8 cellular contexts compared by ENCODE assay signal in genomic region chr1:65459397-65459768, GRCh38. TPM values are rescaled to one million over a fixed set of nuclear protein-coding genes. Genes with fewer than 3 reads are reported as not detected.
DNase-seq lines count a peak whose midpoint lies in the region; ATAC-seq and TF ChIP-seq lines count a peak whose summit lies in the region.

No MANE protein-coding gene starts in this region.

- peak; percentile 40 for DNase-seq in A673 (ENCODE audit: low spot score)
- DNase-seq in GM12865 (ENCODE audit: low read depth), result peak; percentile 56
- peak; percentile 51 for DNase-seq in NCI-H69 (lab: John Stamatoyannopoulos, UW)
- no peak for DNase-seq in chondrocyte (ENCODE audit: low spot score)
- peak; percentile 65 for DNase-seq in pons (ENCODE audit: low spot score)
- no peak for DNase-seq in CD8-positive, alpha-beta T cell

- no peaks in the 10 kb centered on the region for H3K27me3 ChIP-seq in A673 (replicated peaks; ENCODE audit: insufficient read depth, low read depth, low read length, poor library complexity)
- H3K27me3 ChIP-seq in CD8-positive, alpha-beta T cell (ENCODE audit: insufficient read depth, low read length), result no peaks in the 10 kb centered on the region

- H3K4me3 Mint-ChIP-seq in chondrocyte (ENCODE audit: unreplicated experiment), result no peak overlapping the region
- no peak overlapping the region for H3K4me3 Mint-ChIP-seq in CD8-positive, alpha-beta T cell

- H3K27me3 Mint-ChIP-seq in chondrocyte (ENCODE audit: low read depth), result no peaks in the 10 kb centered on the region
- H3K27me3 Mint-ChIP-seq in CD8-positive, alpha-beta T cell (ENCODE audit: low read depth), result no peaks in the 10 kb centered on the region

- no peaks in the 10 kb centered on the region for H3K36me3 ChIP-seq in A673 (ENCODE audit: insufficient read depth, low read length, poor library complexity, severe bottlenecking)
- H3K36me3 ChIP-seq in CD8-positive, alpha-beta T cell (ENCODE audit: insufficient read depth, low read length), result no peaks in the 10 kb centered on the region

- H3K9me3 ChIP-seq in A673 (ENCODE audit: low read depth, low read length, poor library complexity, severe bottlenecking), result no peaks in the 10 kb centered on the region
- no peaks in the 10 kb centered on the region for H3K9me3 ChIP-seq in CD8-positive, alpha-beta T cell (ENCODE audit: low read length)

- POLR2A ChIA-PET in A673 (lab: Charles Lee; ENCODE audit: low non-redundant PET), result interaction anchor here (0.6 kb wide), 1 partner anchor 32 kb away, joined by 3 read pairs; no protein-coding TSS in a partner anchor
- POLR2A ChIA-PET in CD8-positive, alpha-beta T cell (lab: Charles Lee), result no interaction called here

- CTCF ChIA-PET in A673 (lab: Charles Lee), result interaction anchor here (0.7 to 1.1 kb wide), 2 partner anchors 30 to 228 kb away, joined by 3 to 4 read pairs; no protein-coding TSS in a partner anchor
- CTCF ChIA-PET in CD8-positive, alpha-beta T cell (lab: Charles Lee), result interaction anchor here (1.2 to 2.0 kb wide), 3 partner anchors 25 to 244 kb away, joined by 3 to 15 read pairs (median 3); no protein-coding TSS in a partner anchor

- peaks cover 8% of the 10 kb centered on the region for H3K4me1 Mint-ChIP-seq in chondrocyte (ENCODE audit: low read depth)
- H3K4me1 Mint-ChIP-seq in CD8-positive, alpha-beta T cell (ENCODE audit: low read depth), result peaks cover 27% of the 10 kb centered on the region

- H3K4me3 ChIP-seq in A673 (ENCODE audit: low read depth, low read length, poor library complexity, severe bottlenecking), result no peak overlapping the region
- H3K4me3 ChIP-seq in GM12865 (ENCODE audit: low read depth, low read length), result no peak overlapping the region
- H3K4me3 ChIP-seq in CD8-positive, alpha-beta T cell (ENCODE audit: low read depth, low read length), result no peak overlapping the region

- BruUV-seq in A673 (replicated peaks; lab: Mats Ljungman, UMichigan), result no TSS peak

- no peaks in the 10 kb centered on the region for H3K36me3 Mint-ChIP-seq in chondrocyte (ENCODE audit: low read depth)
- H3K36me3 Mint-ChIP-seq in CD8-positive, alpha-beta T cell, result no peaks in the 10 kb centered on the region

- no peaks in the 10 kb centered on the region for H3K4me1 ChIP-seq in A673 (ENCODE audit: insufficient read depth, low read length, poor library complexity, severe bottlenecking)
- H3K4me1 ChIP-seq in CD8-positive, alpha-beta T cell (ENCODE audit: insufficient read depth, low read length), result no peaks in the 10 kb centered on the region

- H3K27ac Mint-ChIP-seq in chondrocyte (ENCODE audit: unreplicated experiment), result no peak overlapping the region
- no peak overlapping the region for H3K27ac Mint-ChIP-seq in CD8-positive, alpha-beta T cell

- TF ChIP-seq CTCF in A673 (conservative IDR thresholded peaks at IDR 0.05; ENCODE audit: low read depth, low read length), result peak; percentile 63
- peak; percentile 49 for TF ChIP-seq CTCF in GM12865 (IDR thresholded peaks at IDR 0.05; ENCODE audit: insufficient read depth, low read depth, low read length, missing control alignments)
- peak; percentile 76 for TF ChIP-seq CTCF in chondrocyte (IDR thresholded peaks at IDR 0.05)
- no peak for TF ChIP-seq CTCF in CD8-positive, alpha-beta T cell (IDR thresholded peaks at IDR 0.05)

- peaks cover 13% of the 10 kb centered on the region for H3K9me3 Mint-ChIP-seq in chondrocyte (ENCODE audit: low read depth)
- H3K9me3 Mint-ChIP-seq in CD8-positive, alpha-beta T cell, result peaks cover 6% of the 10 kb centered on the region

- intact Hi-C loops in A673 (cut with micrococcal nuclease; ENCODE audit: unreplicated experiment), result no loop called here
- intact Hi-C loops in CD8-positive, alpha-beta T cell (cut with DNase I, micrococcal nuclease), result no loop called here

- ATAC-seq in HG02642 (IDR thresholded peaks at IDR 0.05; ENCODE audit: poor library complexity, unreplicated experiment) (peak; percentile 77), GM21619 (IDR thresholded peaks at IDR 0.05; ENCODE audit: unreplicated experiment) (no peak)
- ATAC-seq in CD8-positive, alpha-beta T cell, result no peak

- no peak overlapping the region for H3K27ac ChIP-seq in A673 (ENCODE audit: low read depth, low read length, poor library complexity, severe bottlenecking)
- no peak overlapping the region for H3K27ac ChIP-seq in CD8-positive, alpha-beta T cell (ENCODE audit: low read depth, low read length)

RNA-seq across cellular contexts. Expression of gene LEPR, which starts 38.9 kb away (rescaled TPM):
- 1.5 and 1.6 TPM in 2 replicates for total RNA-seq in A673 (2021)
- total RNA-seq in chondrocyte, result 5.4 to 5.9 TPM (median 5.8 TPM) in 3 replicates
- total RNA-seq in CD8-positive, alpha-beta T cell, result under 1 TPM; 0.49 to 0.58 TPM

RNA-seq across cellular contexts. Expression of gene LEPROT, which starts 38.9 kb away (rescaled TPM):
- total RNA-seq in A673 (2021), result 24.8 and 29.3 TPM in 2 replicates
- total RNA-seq in chondrocyte, result 117 to 128 TPM (median 121 TPM) in 3 replicates
- total RNA-seq in CD8-positive, alpha-beta T cell, result 10 to 100 TPM; 10.3 to 16.5 TPM

Comparison
In these comparisons a context has a peak if more than half of its experiments do, and no peak if none do; other contexts are left out.
1. DNase-seq: peak in A673 (single experiment), GM12865 (single experiment), NCI-H69 (single experiment) and pons (single experiment); none in chondrocyte (single experiment) and CD8-positive, alpha-beta T cell (0 of 7).